Comparison of ENCODE assay signal across 31 cellular contexts in genomic region chr7:94507962-94508361, GRCh38. TPM values are rescaled to one million over a fixed set of nuclear protein-coding genes. Genes with fewer than 3 reads are reported as not detected.
DNase-seq lines count a peak whose midpoint lies in the region; ATAC-seq and TF ChIP-seq lines count a peak whose summit lies in the region.
"Had no signal": no experiment of that assay in that cellular context is flagged by ENCODE, and none has a peak within 500 bp of the region (broad histone marks: within the 10 kb centered on the region; RNA-seq: fewer than 3 reads in every experiment).

No MANE protein-coding gene starts in this region.

- intact Hi-C loops in colonic mucosa (cut with DNase I), result loop anchor here (10.0 kb wide), 1 partner anchor 53 kb away; no protein-coding TSS in a partner anchor

- H3K14ac ChIP-seq in neuronal stem cell (ENCODE audit: low read length), result no peak overlapping the region

- H3K18ac ChIP-seq in neuronal stem cell (ENCODE audit: low read length), result no peak overlapping the region

- no peak overlapping the region for H2BK5ac ChIP-seq in neuronal stem cell (ENCODE audit: low read length)

- H4K8ac ChIP-seq in neuronal stem cell (ENCODE audit: low read depth, low read length), result no peak overlapping the region

- H3K23ac ChIP-seq in neuronal stem cell (ENCODE audit: low read depth, low read length, poor library complexity), result no peak overlapping the region

- H3K79me1 ChIP-seq in neuronal stem cell (ENCODE audit: low read depth, low read length), result peaks cover 1% of the 10 kb centered on the region

- no peak overlapping the region for H3K4me2 ChIP-seq in neuronal stem cell (ENCODE audit: insufficient read depth, low read length, poor library complexity, severe bottlenecking)

- no peak overlapping the region for H2AK5ac ChIP-seq in neuronal stem cell (ENCODE audit: low read depth, low read length)

- H3K4ac ChIP-seq in neuronal stem cell (ENCODE audit: low read length), result no peak overlapping the region

- no peaks in the 10 kb centered on the region for H3K36me3 ChIP-seq in colonic mucosa
- peaks cover 0 to 7% of the 10 kb centered on the region in 2 donors for H3K36me3 ChIP-seq in neuronal stem cell (replicated peaks in 1 of 2; ENCODE audit: control insufficient read depth in 2 of 2, insufficient read depth in 2 of 2, low read length in 2 of 2)
- H3K36me3 ChIP-seq: ascending aorta, gastroesophageal sphincter, left ventricle myocardium inferior, pancreas, right atrium auricular region, spleen had no signal

- H3K9ac ChIP-seq in colonic mucosa (ENCODE audit: low read depth in 2 of 2, low read length in 2 of 2) (no peak overlapping the region), neuronal stem cell (ENCODE audit: low read depth, low read length, poor library complexity) (no peak overlapping the region)

- H4K91ac ChIP-seq in neuronal stem cell (ENCODE audit: low read depth, low read length, poor library complexity), result no peak overlapping the region

- peak; percentile 51 for DNase-seq in DMS153 (lab: John Stamatoyannopoulos, UW)
- no peak for DNase-seq in DMS153 treated with DMSO at 0.1 percent for 48 hours (lab: John Stamatoyannopoulos, UW; ENCODE audit: unreplicated experiment)
- no peak for DNase-seq in stimulated activated naive CD8-positive, alpha-beta T cell treated with anti-CD3 and anti-CD28 coated beads, Interleukin-15, amount 100 ng/mL, for 72 hours
- DNase-seq in colonic mucosa, result no peak
- DNase-seq in neuronal stem cell (ENCODE audit: low spot score), result no peak
- no peak for DNase-seq in COR-L47 (lab: John Stamatoyannopoulos, UW)
- DNase-seq: activated CD4-positive, alpha-beta memory T cell treated with anti-CD3 and anti-CD28 coated beads, Interleukin-2, amount 10 ng/mL, durations not matched to agents 7 days and 5 days; activated T-cell treated with anti-CD3 and anti-CD28 coated beads, Interleukin-2, amount 50 U/mL, for 24 hours; H9; hypothalamus; IMR-90; left ventricle myocardium inferior; naive thymus-derived CD8-positive, alpha-beta T cell; NCI-H1092; NCI-H187; NCI-H226; NCI-H82; pancreas; Right ventricle myocardium superior; spleen; stimulated activated CD4-positive, alpha-beta T cell treated with anti-CD3 and anti-CD28 coated beads, Interleukin-4, amount 100 ng/mL, for 1 hour; stimulated activated naive CD4-positive, alpha-beta T cell had no signal

- peaks cover 7% of the 10 kb centered on the region for H3K36me3 Mint-ChIP-seq in stimulated activated naive CD8-positive, alpha-beta T cell treated with anti-CD3 and anti-CD28 coated beads, Interleukin-15, Interleukin-2, amounts not matched to agents 100 ng/mL and 50 ng/mL, for 24 hours (ENCODE audit: low read depth)
- H3K36me3 Mint-ChIP-seq: activated naive CD4-positive, alpha-beta T cell treated with anti-CD3 and anti-CD28 coated beads, Interleukin-2, amount 50 U/mL, for 72 hours; naive thymus-derived CD8-positive, alpha-beta T cell had no signal

- no peak for ATAC-seq in stimulated activated naive CD8-positive, alpha-beta T cell treated with anti-CD3 and anti-CD28 coated beads, Interleukin-15, amount 100 ng/mL, for 72 hours
- no peak for ATAC-seq in GM21423 (IDR thresholded peaks at IDR 0.05; ENCODE audit: unreplicated experiment)
- ATAC-seq: activated naive CD4-positive, alpha-beta T cell treated with anti-CD3 and anti-CD28 coated beads, Interleukin-2, amount 50 U/mL, for 72 hours; gastroesophageal sphincter; naive thymus-derived CD8-positive, alpha-beta T cell; pancreas had no signal

- H3K27me3 Mint-ChIP-seq in stimulated activated naive CD8-positive, alpha-beta T cell treated with anti-CD3 and anti-CD28 coated beads, Interleukin-15, Interleukin-2, amounts not matched to agents 100 ng/mL and 50 ng/mL, for 24 hours, result no peaks in the 10 kb centered on the region
- no peaks in the 10 kb centered on the region for H3K27me3 Mint-ChIP-seq in stimulated activated naive CD8-positive, alpha-beta T cell treated with anti-CD3 and anti-CD28 coated beads, Interleukin-15, amount 100 ng/mL, for 72 hours
- H3K27me3 Mint-ChIP-seq: activated T-cell treated with anti-CD3 and anti-CD28 coated beads, Interleukin-2, amount 50 U/mL, for 24 hours; naive thymus-derived CD8-positive, alpha-beta T cell had no signal

- H2BK15ac ChIP-seq in neuronal stem cell (ENCODE audit: low read length), result no peak overlapping the region

- H3K27ac ChIP-seq in colonic mucosa, result peak overlapping the region; percentile 96
- no peak overlapping the region for H3K27ac ChIP-seq in neuronal stem cell (replicated peaks; ENCODE audit: low read length)
- H3K27ac ChIP-seq: 22Rv1, ascending aorta, gastroesophageal sphincter, HL-60, left ventricle myocardium inferior, pancreas, right atrium auricular region, spleen had no signal

- H3K27me3 ChIP-seq in colonic mucosa (no peaks in the 10 kb centered on the region), neuronal stem cell (ENCODE audit: control insufficient read depth in 3 of 3, insufficient read depth in 3 of 3, low read depth in 1 of 3, low read length in 3 of 3) (no peaks in the 10 kb centered on the region)
- H3K27me3 ChIP-seq: ascending aorta, gastroesophageal sphincter, pancreas, right atrium auricular region, spleen had no signal

- TF ChIP-seq CTCF in colonic mucosa (IDR thresholded peaks at IDR 0.05), result no peak

- no peak overlapping the region for H3K27ac Mint-ChIP-seq in stimulated activated naive CD8-positive, alpha-beta T cell treated with anti-CD3 and anti-CD28 coated beads, Interleukin-15, Interleukin-2, amounts not matched to agents 100 ng/mL and 50 ng/mL, for 24 hours
- no peak overlapping the region for H3K27ac Mint-ChIP-seq in stimulated activated naive CD8-positive, alpha-beta T cell treated with anti-CD3 and anti-CD28 coated beads, Interleukin-15, amount 100 ng/mL, for 72 hours
- H3K27ac Mint-ChIP-seq: activated CD4-positive, alpha-beta memory T cell treated with anti-CD3 and anti-CD28 coated beads, Interleukin-2, amount 10 ng/mL, durations not matched to agents 7 days and 5 days; dendritic cell treated with granulocyte-macrophage colony-stimulating factor and Interleukin-4, amounts not matched to agents 40 ng/mL and 50 ng/mL, for 4 days; H9 had no signal

- H3K9me3 ChIP-seq in colonic mucosa, result no peaks in the 10 kb centered on the region
- no peaks in the 10 kb centered on the region for H3K9me3 ChIP-seq in neuronal stem cell (replicated peaks in 1 of 2; ENCODE audit: control insufficient read depth in 2 of 2, insufficient read depth in 1 of 2, low read depth in 1 of 2, low read length in 2 of 2)
- H3K9me3 ChIP-seq: ascending aorta, gastroesophageal sphincter, left ventricle myocardium inferior, pancreas, right atrium auricular region, spleen had no signal

- no peak overlapping the region for H2BK12ac ChIP-seq in neuronal stem cell (ENCODE audit: low read length)

- H3K4me3 ChIP-seq in colonic mucosa (no peak overlapping the region), neuronal stem cell (ENCODE audit: low read length in 2 of 2) (no peak overlapping the region)
- H3K4me3 ChIP-seq: ascending aorta, gastroesophageal sphincter, left ventricle myocardium inferior, pancreas, right atrium auricular region had no signal

- H3K4me1 Mint-ChIP-seq in stimulated activated naive CD8-positive, alpha-beta T cell treated with anti-CD3 and anti-CD28 coated beads, Interleukin-15, Interleukin-2, amounts not matched to agents 100 ng/mL and 50 ng/mL, for 24 hours (ENCODE audit: low read depth), result peaks cover 33% of the 10 kb centered on the region
- H3K4me1 Mint-ChIP-seq in stimulated activated naive CD8-positive, alpha-beta T cell treated with anti-CD3 and anti-CD28 coated beads, Interleukin-15, amount 100 ng/mL, for 72 hours, result peaks cover 25% of the 10 kb centered on the region

- no peak overlapping the region for H2AFZ ChIP-seq in neuronal stem cell (ENCODE audit: low read length)

- H3K9me3 Mint-ChIP-seq in stimulated activated naive CD8-positive, alpha-beta T cell treated with anti-CD3 and anti-CD28 coated beads, Interleukin-15, Interleukin-2, amounts not matched to agents 100 ng/mL and 50 ng/mL, for 24 hours, result no peaks in the 10 kb centered on the region
- H3K9me3 Mint-ChIP-seq in stimulated activated naive CD8-positive, alpha-beta T cell treated with anti-CD3 and anti-CD28 coated beads, Interleukin-15, amount 100 ng/mL, for 72 hours, result no peaks in the 10 kb centered on the region
- H3K9me3 Mint-ChIP-seq: activated CD4-positive, alpha-beta memory T cell treated with anti-CD3 and anti-CD28 coated beads, Interleukin-2, amount 10 ng/mL, durations not matched to agents 7 days and 5 days; activated T-cell treated with anti-CD3 and anti-CD28 coated beads, Interleukin-2, amount 50 U/mL, for 24 hours; dendritic cell treated with granulocyte-macrophage colony-stimulating factor and Interleukin-4, amounts not matched to agents 40 ng/mL and 50 ng/mL, for 4 days; H9 had no signal

- H2BK120ac ChIP-seq in neuronal stem cell (ENCODE audit: low read depth, low read length), result no peak overlapping the region

- H3K4me1 ChIP-seq in colonic mucosa (peaks cover 12% of the 10 kb centered on the region), neuronal stem cell (ENCODE audit: control insufficient read depth in 2 of 2, insufficient read depth in 1 of 2, low read depth in 1 of 2, low read length in 2 of 2) (peaks cover 7 to 8% of the 10 kb centered on the region in 2 donors)

- H3K4me3 Mint-ChIP-seq in stimulated activated naive CD8-positive, alpha-beta T cell treated with anti-CD3 and anti-CD28 coated beads, Interleukin-15, Interleukin-2, amounts not matched to agents 100 ng/mL and 50 ng/mL, for 24 hours, result peak overlapping the region; percentile 8
- no peak overlapping the region for H3K4me3 Mint-ChIP-seq in stimulated activated naive CD8-positive, alpha-beta T cell treated with anti-CD3 and anti-CD28 coated beads, Interleukin-15, amount 100 ng/mL, for 72 hours
- H3K4me3 Mint-ChIP-seq: dendritic cell treated with granulocyte-macrophage colony-stimulating factor and Interleukin-4, amounts not matched to agents 40 ng/mL and 50 ng/mL, for 4 days had no signal

RNA-seq across cellular contexts. Expression of gene CASD1, which starts 1.6 kb away (rescaled TPM):
- total RNA-seq in colonic mucosa, result 10 to 100 TPM; 39.7 to 54.4 TPM
- 37.6 TPM for polyA plus RNA-seq in neuronal stem cell (2013, experiment 1 of 2)
- 38.3 TPM for polyA plus RNA-seq in neuronal stem cell (2013, experiment 2 of 2)
